1 cellular context compared by ENCODE assay signal in the genomic region with DNA sequence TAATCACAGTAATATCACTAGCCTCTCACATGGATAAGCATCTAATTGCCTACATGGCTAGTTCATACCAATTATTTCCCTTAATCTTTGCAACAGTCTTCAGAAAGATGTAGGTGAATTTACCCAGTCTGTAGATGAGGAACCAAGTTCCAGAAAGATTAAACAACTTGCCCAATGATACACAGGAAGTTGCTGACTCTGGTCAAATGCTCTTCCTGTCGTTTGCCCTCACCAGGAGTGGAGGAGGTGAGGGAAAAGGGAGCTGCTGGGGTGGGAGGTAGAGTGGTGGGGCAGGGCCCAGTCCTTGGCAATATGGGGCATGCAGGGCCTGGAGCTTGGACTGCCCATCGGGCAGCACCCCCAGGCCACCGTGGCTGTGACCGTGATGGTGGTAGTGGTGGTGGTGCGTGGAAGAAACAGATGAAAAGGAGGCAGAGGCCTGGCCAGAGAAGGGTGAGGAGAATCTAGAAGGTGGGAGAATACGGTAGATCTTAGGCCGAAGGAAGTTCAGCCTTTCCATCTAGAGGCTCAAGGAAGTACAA.
TF ChIP-seq lines count a peak whose summit lies in the region.

No MANE protein-coding gene starts in this region.

TF ChIP-seq in K562, 482 proteins besides CTCF, POLR2A, EP300 and RAD21:
- peak; percentile 59; the same call in 1 of the 2 replicates for TF ChIP-seq ZNF316 (IDR thresholded peaks at IDR 0.05)
- no peak for TF ChIP-seq ZNF780A (CRISPR knock-in tag; IDR thresholded peaks at IDR 0.05)
- TF ChIP-seq C11orf30 (IDR thresholded peaks at IDR 0.05; ENCODE audit: low read depth): peak; percentile 22; the same call in 1 of the 2 replicates
